In the genomic region with DNA sequence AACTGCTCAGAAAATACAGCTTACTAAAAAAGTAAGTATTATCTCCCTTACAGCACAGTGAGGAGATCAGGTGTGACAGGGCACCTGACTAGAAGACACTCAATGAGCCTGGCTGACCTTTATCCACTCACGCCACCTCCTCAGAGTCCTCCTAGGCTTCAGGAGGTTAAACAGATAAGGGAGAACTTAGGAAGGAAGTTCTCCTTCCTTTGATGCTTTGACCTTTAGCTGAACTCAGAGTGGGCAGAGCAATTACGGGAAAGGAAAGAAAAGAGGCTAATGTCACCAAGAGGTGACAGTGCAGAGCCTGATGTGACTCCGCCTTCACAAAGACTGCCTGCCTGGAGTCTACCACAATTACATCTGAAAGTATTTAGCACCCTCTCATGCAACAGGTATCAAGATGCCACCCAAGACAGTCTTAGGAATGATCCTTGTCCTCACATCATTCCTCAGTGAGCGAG, we compare ENCODE assay signal across 9 cellular contexts. TPM values are rescaled to one million over a fixed set of nuclear protein-coding genes. Genes with fewer than 3 reads are reported as not detected.
DNase-seq lines count a peak whose midpoint lies in the region; ATAC-seq and FAIRE-seq lines count a peak whose summit lies in the region.
"Had no signal": no experiment of that assay in that cellular context is flagged by ENCODE, and none has a peak within 500 bp of the region (broad histone marks: within the 10 kb centered on the region; RNA-seq: fewer than 3 reads in every experiment).

No MANE protein-coding gene starts in this region.

- H3K4me1 Mint-ChIP-seq in activated T-helper 1 cell treated with anti-CD3 and anti-CD28 coated beads, Interleukin-12 subunit alpha, Interleukin-12 subunit beta, Interleukin-2, Interleukin-4 antibody, amounts not matched to agents 30 ng/mL and 10 ng/mL and 1 ng/mL, durations not matched to agents 14 hours and 24 hours and 36 hours (ENCODE audit: low read depth): peaks cover 77% of the 10 kb centered on the region
- peaks cover 68% of the 10 kb centered on the region for H3K4me1 Mint-ChIP-seq in stimulated activated effector memory CD8-positive, alpha-beta T cell treated with anti-CD3 and anti-CD28 coated beads, Interleukin-12 subunit alpha, Interleukin-12 subunit beta, amount 100 ng/mL, for 72 hours

- H3K27ac Mint-ChIP-seq in activated T-helper 1 cell treated with anti-CD3 and anti-CD28 coated beads, Interleukin-12 subunit alpha, Interleukin-12 subunit beta, Interleukin-2, Interleukin-4 antibody, amounts not matched to agents 30 ng/mL and 10 ng/mL and 1 ng/mL, durations not matched to agents 14 hours and 24 hours and 36 hours: peak overlapping the region; percentile 99
- H3K27ac Mint-ChIP-seq in stimulated activated effector memory CD8-positive, alpha-beta T cell treated with anti-CD3 and anti-CD28 coated beads, Interleukin-12 subunit alpha, Interleukin-12 subunit beta, amount 100 ng/mL, for 72 hours: peak overlapping the region; percentile 97

- no peaks in the 10 kb centered on the region for H3K9me3 Mint-ChIP-seq in activated T-helper 1 cell treated with anti-CD3 and anti-CD28 coated beads, Interleukin-12 subunit alpha, Interleukin-12 subunit beta, Interleukin-2, Interleukin-4 antibody, amounts not matched to agents 30 ng/mL and 10 ng/mL and 1 ng/mL, durations not matched to agents 14 hours and 24 hours and 36 hours
- H3K9me3 Mint-ChIP-seq in stimulated activated effector memory CD8-positive, alpha-beta T cell treated with anti-CD3 and anti-CD28 coated beads, Interleukin-12 subunit alpha, Interleukin-12 subunit beta, amount 100 ng/mL, for 72 hours: no peaks in the 10 kb centered on the region

- intact Hi-C loops in activated T-helper 1 cell treated with anti-CD3 and anti-CD28 coated beads, Interleukin-12 subunit alpha, Interleukin-12 subunit beta, Interleukin-2, Interleukin-4 antibody, amounts not matched to agents 30 ng/mL and 10 ng/mL and 1 ng/mL, durations not matched to agents 14 hours and 24 hours and 36 hours (cut with micrococcal nuclease): loop anchor here (10.0 kb wide), 1 partner anchor 418 kb away; the partner anchor contains the start of gene ASF1A

- DNase-seq in SIG-M5 treated with dmso at 0.1 percent for 504 hours (lab: John Stamatoyannopoulos, UW; ENCODE audit: unreplicated experiment): peak; percentile 31
- DNase-seq in SIG-M5 (lab: John Stamatoyannopoulos, UW): no peak
- peak; percentile 29 for DNase-seq in activated T-helper 1 cell treated with anti-CD3 and anti-CD28 coated beads, Interleukin-12 subunit alpha, Interleukin-12 subunit beta, Interleukin-2, Interleukin-4 antibody, amounts not matched to agents 30 ng/mL and 10 ng/mL and 1 ng/mL, durations not matched to agents 14 hours and 24 hours and 36 hours (ENCODE audit: low spot score)
- no peak for DNase-seq in stimulated activated effector memory CD8-positive, alpha-beta T cell treated with anti-CD3 and anti-CD28 coated beads, Interleukin-12 subunit alpha, Interleukin-12 subunit beta, amount 100 ng/mL, for 72 hours (ENCODE audit: low spot score in 2 of 2)
- DNase-seq in RCC 7860 (ENCODE audit: low spot score): no peak
- DNase-seq in hepatic stellate cell (ENCODE audit: low spot score): no peak
- no peak for DNase-seq in SW480 (ENCODE audit: low spot score)

- H3K27me3 Mint-ChIP-seq in activated T-helper 1 cell treated with anti-CD3 and anti-CD28 coated beads, Interleukin-12 subunit alpha, Interleukin-12 subunit beta, Interleukin-2, Interleukin-4 antibody, amounts not matched to agents 30 ng/mL and 10 ng/mL and 1 ng/mL, durations not matched to agents 14 hours and 24 hours and 36 hours (ENCODE audit: insufficient read depth): no peaks in the 10 kb centered on the region

- H3K4me3 Mint-ChIP-seq in activated T-helper 1 cell treated with anti-CD3 and anti-CD28 coated beads, Interleukin-12 subunit alpha, Interleukin-12 subunit beta, Interleukin-2, Interleukin-4 antibody, amounts not matched to agents 30 ng/mL and 10 ng/mL and 1 ng/mL, durations not matched to agents 14 hours and 24 hours and 36 hours: peak overlapping the region; percentile 73
- peak overlapping the region; percentile 74 for H3K4me3 Mint-ChIP-seq in stimulated activated effector memory CD8-positive, alpha-beta T cell treated with anti-CD3 and anti-CD28 coated beads, Interleukin-12 subunit alpha, Interleukin-12 subunit beta, amount 100 ng/mL, for 72 hours

- FAIRE-seq in RCC 7860 (lab: Jason Lieb, UNC): no peak
- FAIRE-seq: A549 had no signal

- peaks cover 11% of the 10 kb centered on the region for H3K36me3 Mint-ChIP-seq in activated T-helper 1 cell treated with anti-CD3 and anti-CD28 coated beads, Interleukin-12 subunit alpha, Interleukin-12 subunit beta, Interleukin-2, Interleukin-4 antibody, amounts not matched to agents 30 ng/mL and 10 ng/mL and 1 ng/mL, durations not matched to agents 14 hours and 24 hours and 36 hours (ENCODE audit: low read depth)
- H3K36me3 Mint-ChIP-seq in stimulated activated effector memory CD8-positive, alpha-beta T cell treated with anti-CD3 and anti-CD28 coated beads, Interleukin-12 subunit alpha, Interleukin-12 subunit beta, amount 100 ng/mL, for 72 hours: peaks cover 5% of the 10 kb centered on the region

- ATAC-seq in HG03139 (IDR thresholded peaks at IDR 0.05; ENCODE audit: unreplicated experiment): peak; percentile 33
- peak; percentile 55 for ATAC-seq in stimulated activated effector memory CD8-positive, alpha-beta T cell treated with anti-CD3 and anti-CD28 coated beads, Interleukin-12 subunit alpha, Interleukin-12 subunit beta, amount 100 ng/mL, for 72 hours
- ATAC-seq: A549 had no signal

RNA-seq across cellular contexts. Expression of gene MAN1A1, which starts 36.7 kb away (rescaled TPM):
- total RNA-seq in activated T-helper 1 cell treated with anti-CD3 and anti-CD28 coated beads, Interleukin-12 subunit alpha, Interleukin-12 subunit beta, Interleukin-2, Interleukin-4 antibody, amounts not matched to agents 30 ng/mL and 10 ng/mL and 1 ng/mL, durations not matched to agents 14 hours and 24 hours and 36 hours: 50.1 and 52.4 TPM in 2 replicates

Comparison
In these comparisons a context has a peak if more than half of its experiments do, and no peak if none do; other contexts are left out.
1. DNase-seq: peak in SIG-M5 treated with dmso at 0.1 percent for 504 hours (single experiment) and activated T-helper 1 cell treated with anti-CD3 and anti-CD28 coated beads, Interleukin-12 subunit alpha, Interleukin-12 subunit beta, Interleukin-2, Interleukin-4 antibody, amounts not matched to agents 30 ng/mL and 10 ng/mL and 1 ng/mL, durations not matched to agents 14 hours and 24 hours and 36 hours (single experiment); none in SIG-M5 (single experiment), stimulated activated effector memory CD8-positive, alpha-beta T cell treated with anti-CD3 and anti-CD28 coated beads, Interleukin-12 subunit alpha, Interleukin-12 subunit beta, amount 100 ng/mL, for 72 hours (0 of 2), RCC 7860 (single experiment), hepatic stellate cell (single experiment) and SW480 (single experiment).